15 cellular contexts compared by ENCODE assay signal in the genomic region with DNA sequence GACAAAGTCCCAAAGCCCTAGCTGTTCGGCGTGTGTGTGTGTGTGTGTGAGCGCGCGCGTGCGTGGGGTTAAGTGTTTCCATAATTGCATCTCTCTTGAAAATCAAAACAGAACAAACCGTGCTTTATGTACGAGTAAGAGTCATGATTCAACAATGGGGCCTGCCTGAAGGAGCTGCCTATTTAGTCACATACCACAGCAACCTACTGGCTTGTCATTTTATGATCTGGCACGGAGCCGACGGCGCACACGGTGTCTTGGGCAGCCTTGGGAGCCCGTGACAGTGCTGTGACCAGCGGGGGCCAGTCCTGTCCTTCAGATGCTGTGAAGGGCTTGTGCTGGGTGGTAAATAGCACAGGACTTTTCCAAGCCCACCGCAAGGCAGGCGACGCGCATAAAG.
A peak's percentile ranks its signal among the peaks of the same experiment; 100 is the strongest.
DNase-seq lines count a peak whose midpoint lies in the region; ATAC-seq and TF ChIP-seq lines count a peak whose summit lies in the region.
"Had no signal": no experiment of that assay in that cellular context is flagged by ENCODE, and none has a peak within 500 bp of the region (broad histone marks: within the 10 kb centered on the region; RNA-seq: fewer than 3 reads in every experiment).

No MANE protein-coding gene starts in this region.

- TF ChIP-seq CTCF in foreskin keratinocyte (conservative IDR thresholded peaks at IDR 0.05) = no peak

- H3K9me3 Mint-ChIP-seq in activated CD4-positive, alpha-beta T cell treated with anti-CD3 and anti-CD28 coated beads, Interleukin-2, amount 10 ng/mL, durations not matched to agents 24 days and 14 days = no peaks in the 10 kb centered on the region

- H3K4me3 Mint-ChIP-seq in activated CD4-positive, alpha-beta T cell treated with anti-CD3 and anti-CD28 coated beads, Interleukin-2, amount 10 ng/mL, durations not matched to agents 24 days and 14 days = no peak overlapping the region
- H3K4me3 Mint-ChIP-seq: activated T-cell treated with anti-CD3 and anti-CD28 coated beads, Interleukin-2, amount 50 U/mL, for 24 hours; neural crest cell had no signal

- H3K36me3 Mint-ChIP-seq in activated CD4-positive, alpha-beta T cell treated with anti-CD3 and anti-CD28 coated beads, Interleukin-2, amount 10 ng/mL, durations not matched to agents 24 days and 14 days (ENCODE audit: low read depth) = no peaks in the 10 kb centered on the region

- H3K27ac Mint-ChIP-seq in activated CD4-positive, alpha-beta T cell treated with anti-CD3 and anti-CD28 coated beads, Interleukin-2, amount 10 ng/mL, durations not matched to agents 24 days and 14 days = no peak overlapping the region
- H3K27ac Mint-ChIP-seq: activated T-cell treated with anti-CD3 and anti-CD28 coated beads, Interleukin-2, amount 50 U/mL, for 24 hours had no signal

- H3K4me1 ChIP-seq in foreskin keratinocyte = peaks cover 12% of the 10 kb centered on the region
- H3K4me1 ChIP-seq: SJSA1, tibial nerve had no signal

- H3K27ac ChIP-seq in foreskin keratinocyte = no peak overlapping the region
- H3K27ac ChIP-seq: 22Rv1, SJSA1 had no signal

- no peaks in the 10 kb centered on the region for H3K27me3 ChIP-seq in foreskin keratinocyte
- H3K27me3 ChIP-seq: SJSA1, tibial nerve had no signal

- H3K4me1 Mint-ChIP-seq in activated CD4-positive, alpha-beta T cell treated with anti-CD3 and anti-CD28 coated beads, Interleukin-2, amount 10 ng/mL, durations not matched to agents 24 days and 14 days = no peaks in the 10 kb centered on the region

- H3K27me3 Mint-ChIP-seq in activated CD4-positive, alpha-beta T cell treated with anti-CD3 and anti-CD28 coated beads, Interleukin-2, amount 10 ng/mL, durations not matched to agents 24 days and 14 days = no peaks in the 10 kb centered on the region
- H3K27me3 Mint-ChIP-seq: activated T-cell treated with anti-CD3 and anti-CD28 coated beads, Interleukin-2, amount 50 U/mL, for 24 hours had no signal

- peak; percentile 83 for ATAC-seq in foreskin keratinocyte
- ATAC-seq in HG03039 (IDR thresholded peaks at IDR 0.05; ENCODE audit: unreplicated experiment) = no peak
- no peak for ATAC-seq in GM19455 (IDR thresholded peaks at IDR 0.05; ENCODE audit: unreplicated experiment)

- no peak overlapping the region for H3K4me3 ChIP-seq in skeletal muscle cell (ENCODE audit: low read depth, low read length)
- H3K4me3 ChIP-seq: SJSA1, tibial nerve had no signal

- intact Hi-C loops in activated CD4-positive, alpha-beta T cell treated with anti-CD3 and anti-CD28 coated beads, Interleukin-2, amount 10 ng/mL, durations not matched to agents 24 days and 14 days (cut with micrococcal nuclease) = no loop called here

- DNase-seq in DMS79 treated with DMSO at 0.1 percent for 48 hours (lab: John Stamatoyannopoulos, UW) (peak; percentile 15), DMS79 (lab: John Stamatoyannopoulos, UW) (no peak), NCI-H345 (lab: John Stamatoyannopoulos, UW) (peak; percentile 70), foreskin keratinocyte (peak; percentile 65 to 78), skeletal muscle cell (ENCODE audit: low read depth) (peak; percentile 9)
- DNase-seq in activated CD4-positive, alpha-beta T cell treated with anti-CD3 and anti-CD28 coated beads, Interleukin-2, amount 10 ng/mL, durations not matched to agents 24 days and 14 days = no peak
- DNase-seq: activated CD4-positive, CD25-positive, alpha-beta regulatory T cell; activated T-cell treated with anti-CD3 and anti-CD28 coated beads, Interleukin-2, amount 50 U/mL, for 24 hours; effector memory CD4-positive, alpha-beta T cell had no signal

Comparison
In these comparisons a context has a peak if more than half of its experiments do, and no peak if none do; other contexts are left out.
1. DNase-seq: peak in DMS79 treated with DMSO at 0.1 percent for 48 hours (single experiment), NCI-H345 (single experiment), foreskin keratinocyte (2 of 2) and skeletal muscle cell (single experiment); none in DMS79 (single experiment) and activated CD4-positive, alpha-beta T cell treated with anti-CD3 and anti-CD28 coated beads, Interleukin-2, amount 10 ng/mL, durations not matched to agents 24 days and 14 days (single experiment).